8 cellular contexts compared by ENCODE assay signal in the genomic region with DNA sequence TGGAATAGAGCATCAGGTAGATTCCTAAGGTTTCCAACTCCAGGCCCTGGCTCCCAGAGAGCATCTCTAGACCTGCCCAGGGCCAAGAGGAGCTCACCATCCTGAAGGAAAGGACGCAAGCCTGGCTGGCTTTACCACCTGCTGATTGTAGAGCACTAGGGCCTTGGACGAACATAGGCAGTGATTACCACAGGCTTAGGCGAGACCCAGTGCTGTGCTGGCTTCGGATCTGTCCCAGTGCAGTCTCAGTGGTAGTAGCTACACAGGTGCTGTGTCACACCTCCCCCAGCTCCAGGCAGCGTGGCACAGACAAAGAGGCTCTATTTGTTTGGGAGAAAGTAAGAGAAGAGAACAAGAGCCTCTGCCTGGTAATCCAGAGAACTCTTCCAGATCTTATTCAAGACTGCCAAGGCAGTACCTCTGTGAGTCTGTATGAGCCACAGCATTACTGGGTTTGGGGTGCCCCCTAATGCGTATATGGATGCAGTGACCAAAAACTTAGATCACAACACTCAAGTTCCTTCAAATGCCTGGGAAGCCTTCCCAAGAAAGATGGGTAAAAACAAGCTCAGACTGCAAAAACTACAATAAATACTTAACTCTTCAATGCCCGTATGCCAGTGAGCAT. TPM values are rescaled to one million over a fixed set of nuclear protein-coding genes. Genes with fewer than 3 reads are reported as not detected.
DNase-seq lines count a peak whose midpoint lies in the region; ATAC-seq and TF ChIP-seq lines count a peak whose summit lies in the region.

No MANE protein-coding gene starts in this region.

- POLR2A ChIA-PET in activated CD8-positive, alpha-beta T cell treated with anti-CD3 and anti-CD28 coated beads for 36 hours (lab: Charles Lee), result interaction anchor here (0.6 to 1.2 kb wide), 3 partner anchors 10 to 40 kb away, joined by 3 to 5 read pairs (median 3); no protein-coding TSS in a partner anchor

- no peak overlapping the region for H3K4me3 ChIP-seq in upper lobe of right lung

- H3K4me1 Mint-ChIP-seq in activated CD8-positive, alpha-beta T cell treated with anti-CD3 and anti-CD28 coated beads for 36 hours (ENCODE audit: low read depth), result peaks cover 28% of the 10 kb centered on the region

- peak; percentile 55 for TF ChIP-seq CTCF in activated CD8-positive, alpha-beta T cell treated with anti-CD3 and anti-CD28 coated beads for 36 hours (IDR thresholded peaks at IDR 0.05)
- peak; percentile 54 for TF ChIP-seq CTCF in upper lobe of right lung (IDR thresholded peaks at IDR 0.05)

- H3K9me3 ChIP-seq in upper lobe of right lung, result no peaks in the 10 kb centered on the region

- CTCF ChIA-PET in activated CD8-positive, alpha-beta T cell treated with anti-CD3 and anti-CD28 coated beads for 36 hours (lab: Charles Lee), result interaction anchor here (0.6 to 2.8 kb wide), 20 partner anchors 10 to 262 kb away, joined by 3 to 42 read pairs (median 4); a partner anchor contains a TSS

- no peaks in the 10 kb centered on the region for H3K4me1 ChIP-seq in upper lobe of right lung

- H3K4me3 Mint-ChIP-seq in activated CD8-positive, alpha-beta T cell treated with anti-CD3 and anti-CD28 coated beads for 36 hours, result no peak overlapping the region

- H3K27ac ChIP-seq in upper lobe of right lung, result no peak overlapping the region

- peak; percentile 88 for ATAC-seq in activated CD8-positive, alpha-beta T cell treated with anti-CD3 and anti-CD28 coated beads for 36 hours
- peak; percentile 67 for ATAC-seq in upper lobe of right lung
- no peak for ATAC-seq in HG02588 (IDR thresholded peaks at IDR 0.05; ENCODE audit: unreplicated experiment)

- peak overlapping the region; percentile 7 for H3K27ac Mint-ChIP-seq in activated CD8-positive, alpha-beta T cell treated with anti-CD3 and anti-CD28 coated beads for 36 hours

- H3K36me3 Mint-ChIP-seq in activated CD8-positive, alpha-beta T cell treated with anti-CD3 and anti-CD28 coated beads for 36 hours (ENCODE audit: low read depth), result no peaks in the 10 kb centered on the region

- no peaks in the 10 kb centered on the region for H3K27me3 ChIP-seq in upper lobe of right lung

- peak; percentile 42 for DNase-seq in stimulated activated CD4-positive, alpha-beta T cell treated with anti-CD3 and anti-CD28 coated beads, Interleukin-15, amount 100 ng/mL, for 24 hours
- DNase-seq in stimulated activated CD4-positive, alpha-beta T cell treated with anti-CD3 and anti-CD28 coated beads, Interleukin-2, amount 100 ng/mL, for 48 hours, result no peak
- DNase-seq in activated CD8-positive, alpha-beta T cell treated with anti-CD3 and anti-CD28 coated beads for 36 hours, result peak; percentile 75
- DNase-seq in hippocampal formation (lab: John Stamatoyannopoulos, UW) (peak; percentile 28 to 70), upper lobe of right lung (no peak), NCI-H1048 (lab: John Stamatoyannopoulos, UW) (no peak), NK-92 (lab: John Stamatoyannopoulos, UW; ENCODE audit: unreplicated experiment) (no peak)

- H3K9me3 Mint-ChIP-seq in activated CD8-positive, alpha-beta T cell treated with anti-CD3 and anti-CD28 coated beads for 36 hours, result no peaks in the 10 kb centered on the region

- intact Hi-C loops in activated CD8-positive, alpha-beta T cell treated with anti-CD3 and anti-CD28 coated beads for 36 hours (cut with micrococcal nuclease), result loop anchor here (5.0 kb wide), 1 partner anchor 42 kb away; a partner anchor contains a TSS
- intact Hi-C loops in upper lobe of right lung (cut with DNase I), result no loop called here

- H3K36me3 ChIP-seq in upper lobe of right lung, result no peaks in the 10 kb centered on the region

- peaks cover 3% of the 10 kb centered on the region for H3K27me3 Mint-ChIP-seq in activated CD8-positive, alpha-beta T cell treated with anti-CD3 and anti-CD28 coated beads for 36 hours

RNA-seq across cellular contexts. Expression of a gene that starts 25.4 kb away (rescaled TPM):
- 10 to 100 TPM; 75.1 to 82.8 TPM for total RNA-seq in activated CD8-positive, alpha-beta T cell treated with anti-CD3 and anti-CD28 coated beads for 36 hours
- total RNA-seq in upper lobe of right lung, result 34.9 TPM

RNA-seq across cellular contexts. Expression of a gene that starts 43.1 kb away (rescaled TPM):
- 10 to 100 TPM; 55.2 to 58.4 TPM for total RNA-seq in activated CD8-positive, alpha-beta T cell treated with anti-CD3 and anti-CD28 coated beads for 36 hours
- total RNA-seq in upper lobe of right lung, result 34.6 TPM

Comparison
In these comparisons a context has a peak if more than half of its experiments do, and no peak if none do; other contexts are left out.
1. DNase-seq: peak in stimulated activated CD4-positive, alpha-beta T cell treated with anti-CD3 and anti-CD28 coated beads, Interleukin-15, amount 100 ng/mL, for 24 hours (single experiment), activated CD8-positive, alpha-beta T cell treated with anti-CD3 and anti-CD28 coated beads for 36 hours (single experiment) and hippocampal formation (2 of 2); none in stimulated activated CD4-positive, alpha-beta T cell treated with anti-CD3 and anti-CD28 coated beads, Interleukin-2, amount 100 ng/mL, for 48 hours (0 of 2), upper lobe of right lung (single experiment), NCI-H1048 (single experiment) and NK-92 (single experiment).